Comparison of ENCODE assay signal across 26 cellular contexts in genomic region chr7:114934758-114935157, GRCh38. TPM values are rescaled to one million over a fixed set of nuclear protein-coding genes. Genes with fewer than 3 reads are reported as not detected.
A peak's percentile ranks its signal among the peaks of the same experiment; 100 is the strongest.
DNase-seq lines count a peak whose midpoint lies in the region; ATAC-seq, FAIRE-seq and TF ChIP-seq lines count a peak whose summit lies in the region.
"Had no signal": no experiment of that assay in that cellular context is flagged by ENCODE, and none has a peak within 500 bp of the region (broad histone marks: within the 10 kb centered on the region; RNA-seq: fewer than 3 reads in every experiment).

No MANE protein-coding gene starts in this region.

- H2AFZ ChIP-seq in KMS-11 (ENCODE audit: low read depth) (no peak overlapping the region), H1 (ENCODE audit: low read length) (no peak overlapping the region)

- H4K20me1 ChIP-seq in KMS-11 (ENCODE audit: insufficient read depth) (no peaks in the 10 kb centered on the region), H1 (replicated peaks in 1 of 2; ENCODE audit: control insufficient read depth in 1 of 2, insufficient read depth in 2 of 2, low read length in 2 of 2) (no peaks in the 10 kb centered on the region)

- H2BK20ac ChIP-seq in H1 (ENCODE audit: low read length) = no peak overlapping the region

- no peak overlapping the region for H2BK5ac ChIP-seq in H1 (ENCODE audit: low read depth, low read length)

- H3K56ac ChIP-seq in H1 (replicated peaks; ENCODE audit: insufficient read length, low read depth, low read length) = peak overlapping the region; percentile 65

- peaks cover 69% of the 10 kb centered on the region for H3K4me1 ChIP-seq in KMS-11 (ENCODE audit: low read depth, poor library complexity, severe bottlenecking)
- H3K4me1 ChIP-seq in H1 (replicated peaks in 1 of 4; ENCODE audit: control insufficient read depth in 3 of 4, insufficient read depth in 4 of 4, low read length in 3 of 4) = peaks cover 0 to 4% (median 0%) of the 10 kb centered on the region in 4 experiments; a peak in 1 of 7 replicates

- no peaks in the 10 kb centered on the region for H3K79me1 ChIP-seq in H1 (ENCODE audit: low read depth, low read length)

- H3K4ac ChIP-seq in H1 (replicated peaks; ENCODE audit: insufficient read length, low read depth, low read length) = no peak overlapping the region

- H4K5ac ChIP-seq in H1 (ENCODE audit: insufficient read length, low read depth, low read length) = no peak overlapping the region

- peaks cover 34% of the 10 kb centered on the region for H3K4me1 Mint-ChIP-seq in activated T-cell treated with anti-CD3 and anti-CD28 coated beads, Interleukin-2, amount 50 U/mL, for 4 hours (ENCODE audit: low read depth)
- peaks cover 21% of the 10 kb centered on the region for H3K4me1 Mint-ChIP-seq in stimulated activated memory B cell treated with anti-CD40 and anti-IgM and Interleukin-4, amounts not matched to agents 10 μg/mL and 1 μg/mL and 100 μg/mL, for 72 hours

- H3K27ac ChIP-seq in KMS-11 (no peak overlapping the region), H1 (ENCODE audit: low read depth, low read length) (no peak overlapping the region)
- H3K27ac ChIP-seq: epithelial cell of prostate, tibial artery had no signal

- no peak overlapping the region for H3K9ac ChIP-seq in KMS-11
- H3K9ac ChIP-seq in H1 (replicated peaks in 1 of 4; ENCODE audit: extremely low read depth in 1 of 4, low read depth in 3 of 4, low read length in 3 of 4) = no peak overlapping the region

- DNase-seq in activated T-cell treated with anti-CD3 and anti-CD28 coated beads, Interleukin-2, amount 50 U/mL, for 4 hours = no peak
- no peak for DNase-seq in activated T-cell treated with anti-CD3 and anti-CD28 coated beads, Interleukin-2, amount 50 U/mL, for 48 hours
- DNase-seq in H1 (ENCODE audit: low read depth in 1 of 2, low spot score in 2 of 2) (no peak), NCI-H1417 (lab: John Stamatoyannopoulos, UW) (no peak)
- DNase-seq: ACHN; activated CD4-positive, CD25-positive, alpha-beta regulatory T cell treated with anti-CD3 and anti-CD28 coated beads, Interleukin-2, amount 50 U/mL, for 72 hours; activated naive CD4-positive, alpha-beta T cell treated with anti-CD3 and anti-CD28 coated beads for 36 hours; DMS53; HCEC 1CT; KBM-7; left colon; mucosa of descending colon; NCI-H2081; NCI-H510A treated with DMSO at 0.1 percent for 48 hours; SIG-M5; stimulated activated CD4-positive, alpha-beta T cell treated with anti-CD3 and anti-CD28 coated beads, Interleukin-12 subunit alpha, Interleukin-12 subunit beta, amount 100 ng/mL, for 4 hours; T1000; tibial artery had no signal

- H3K4me2 ChIP-seq in KMS-11 = peak overlapping the region; percentile 9; the same call in 1 of the 2 replicates
- H3K4me2 ChIP-seq in H1 (ENCODE audit: insufficient read depth in 1 of 2, low read depth in 2 of 2, low read length in 2 of 2) = no peak overlapping the region

- ATAC-seq in activated T-cell treated with anti-CD3 and anti-CD28 coated beads, Interleukin-2, amount 50 U/mL, for 4 hours = no peak
- ATAC-seq in stimulated activated memory B cell treated with anti-CD40 and anti-IgM and Interleukin-4, amounts not matched to agents 10 μg/mL and 1 μg/mL and 100 μg/mL, for 72 hours = no peak
- ATAC-seq in HG03565 (IDR thresholded peaks at IDR 0.05; ENCODE audit: unreplicated experiment) = no peak
- no peak for ATAC-seq in GM18519 (IDR thresholded peaks at IDR 0.05; ENCODE audit: low FRiP score, unreplicated experiment)
- ATAC-seq: left colon, mucosa of descending colon had no signal

- CTCF ChIA-PET in H1 (lab: Charles Lee; ENCODE audit: partially characterized antibody) = no interaction called here

- 100% methylated on average over 1 of the region's 1 CpG; no CpG with 5 or more reads in 1 of the 2 experiments for WGBS in H1 (ENCODE audit: extremely low coverage in 1 of 2, insufficient coverage in 1 of 2, insufficient read length in 1 of 2, insufficient replicate concordance in 2 of 2, low coverage in 1 of 2, low lambda C conversion rate in 2 of 2, missing lambda C conversion rate in 1 of 2), 2 experiments

- no peak overlapping the region for H3K14ac ChIP-seq in H1 (ENCODE audit: insufficient read length)

- POLR2A ChIA-PET in H1 (lab: Charles Lee; ENCODE audit: partially characterized antibody) = no interaction called here

- no peak overlapping the region for H3K23ac ChIP-seq in H1 (ENCODE audit: insufficient read length)

- H3K4me3 ChIP-seq in KMS-11 (IDR thresholded peaks at IDR 0.05; ENCODE audit: insufficient read depth, low read depth, low read length) (no peak overlapping the region), H1 (ENCODE audit: extremely low read depth in 1 of 4, insufficient read depth in 2 of 4, low read depth in 3 of 4, low read length in 4 of 4) (no peak overlapping the region)
- H3K4me3 ChIP-seq: coronary artery, mucosa of descending colon, tibial artery had no signal

- no peak overlapping the region for H3K27ac Mint-ChIP-seq in stimulated activated memory B cell treated with anti-CD40 and anti-IgM and Interleukin-4, amounts not matched to agents 10 μg/mL and 1 μg/mL and 100 μg/mL, for 72 hours
- H3K27ac Mint-ChIP-seq: activated naive CD4-positive, alpha-beta T cell treated with anti-CD3 and anti-CD28 coated beads for 36 hours had no signal

- no peaks in the 10 kb centered on the region for H3K27me3 ChIP-seq in KMS-11 (ENCODE audit: insufficient read depth, low read depth)
- no peaks in the 10 kb centered on the region for H3K27me3 ChIP-seq in H1 (replicated peaks in 1 of 4; ENCODE audit: control insufficient read depth in 3 of 4, extremely low read depth in 1 of 4, insufficient read depth in 3 of 4, low read length in 3 of 4)
- H3K27me3 ChIP-seq: tibial artery had no signal

- TF ChIP-seq CTCF in KMS-11 (conservative IDR thresholded peaks at IDR 0.05; ENCODE audit: low read depth, low read length) (no peak), H1 (IDR thresholded peaks at IDR 0.05; ENCODE audit: control extremely low read depth in 1 of 3, insufficient read depth in 1 of 3, low read depth in 1 of 3, low read length in 3 of 3) (no peak)

- TF ChIP-seq EP300 in H1 (IDR thresholded peaks at IDR 0.05; ENCODE audit: borderline replicate concordance in 1 of 2, low read depth in 2 of 2, low read length in 2 of 2) = no peak

- H3K36me3 Mint-ChIP-seq in activated T-cell treated with anti-CD3 and anti-CD28 coated beads, Interleukin-2, amount 50 U/mL, for 4 hours (ENCODE audit: insufficient read depth) = peaks cover 11% of the 10 kb centered on the region
- peaks cover 37% of the 10 kb centered on the region for H3K36me3 Mint-ChIP-seq in stimulated activated memory B cell treated with anti-CD40 and anti-IgM and Interleukin-4, amounts not matched to agents 10 μg/mL and 1 μg/mL and 100 μg/mL, for 72 hours

- H3K36me3 ChIP-seq in KMS-11 (ENCODE audit: insufficient read depth) = no peaks in the 10 kb centered on the region
- no peaks in the 10 kb centered on the region; a peak in 1 of 8 replicates for H3K36me3 ChIP-seq in H1 (ENCODE audit: control insufficient read depth in 2 of 4, insufficient read depth in 4 of 4, low read length in 3 of 4)
- H3K36me3 ChIP-seq: tibial artery had no signal

- H3K9me3 Mint-ChIP-seq in activated T-cell treated with anti-CD3 and anti-CD28 coated beads, Interleukin-2, amount 50 U/mL, for 4 hours = no peaks in the 10 kb centered on the region
- no peaks in the 10 kb centered on the region for H3K9me3 Mint-ChIP-seq in stimulated activated memory B cell treated with anti-CD40 and anti-IgM and Interleukin-4, amounts not matched to agents 10 μg/mL and 1 μg/mL and 100 μg/mL, for 72 hours
- H3K9me3 Mint-ChIP-seq: activated naive CD4-positive, alpha-beta T cell treated with anti-CD3 and anti-CD28 coated beads for 36 hours; CD14-positive monocyte had no signal

- H2AK5ac ChIP-seq in H1 (ENCODE audit: low read depth, low read length) = no peak overlapping the region

- H2BK12ac ChIP-seq in H1 (ENCODE audit: low read depth, low read length) = no peak overlapping the region

- no peak overlapping the region for H4K8ac ChIP-seq in H1 (ENCODE audit: extremely low read depth, insufficient read depth, low read length)

- H3K27me3 Mint-ChIP-seq in activated T-cell treated with anti-CD3 and anti-CD28 coated beads, Interleukin-2, amount 50 U/mL, for 4 hours (ENCODE audit: low read depth) = no peaks in the 10 kb centered on the region
- H3K27me3 Mint-ChIP-seq in stimulated activated memory B cell treated with anti-CD40 and anti-IgM and Interleukin-4, amounts not matched to agents 10 μg/mL and 1 μg/mL and 100 μg/mL, for 72 hours = no peaks in the 10 kb centered on the region

- no peak for FAIRE-seq in H1 (lab: Jason Lieb, UNC)

- H3K18ac ChIP-seq in H1 (ENCODE audit: extremely low read depth, low read length) = no peak overlapping the region

- no peaks in the 10 kb centered on the region for H3K9me3 ChIP-seq in H1 (ENCODE audit: insufficient read depth in 2 of 2, low read depth in 1 of 2, low read length in 1 of 2)
- H3K9me3 ChIP-seq: mucosa of descending colon, tibial artery had no signal

- no peak overlapping the region for H2BK120ac ChIP-seq in H1 (replicated peaks; ENCODE audit: low read depth, low read length)

- no peak overlapping the region for H4K91ac ChIP-seq in H1 (replicated peaks; ENCODE audit: insufficient read length, low read length)

- H3K4me3 Mint-ChIP-seq in activated T-cell treated with anti-CD3 and anti-CD28 coated beads, Interleukin-2, amount 50 U/mL, for 4 hours = peak overlapping the region; percentile 33
- peak overlapping the region; percentile 18 for H3K4me3 Mint-ChIP-seq in stimulated activated memory B cell treated with anti-CD40 and anti-IgM and Interleukin-4, amounts not matched to agents 10 μg/mL and 1 μg/mL and 100 μg/mL, for 72 hours
- H3K4me3 Mint-ChIP-seq: activated naive CD4-positive, alpha-beta T cell treated with anti-CD3 and anti-CD28 coated beads for 36 hours; CD14-positive monocyte had no signal

- peaks cover 70% of the 10 kb centered on the region for H3K79me2 ChIP-seq in KMS-11 (ENCODE audit: insufficient read depth, low read depth)
- H3K79me2 ChIP-seq in H1 (ENCODE audit: control insufficient read depth in 1 of 2, insufficient read depth in 2 of 2, low read length in 2 of 2) = no peaks in the 10 kb centered on the region; a peak in 1 of 4 replicates

- no peak for TF ChIP-seq POLR2A in H1 (IDR thresholded peaks at IDR 0.05; ENCODE audit: control extremely low read depth in 1 of 2, low read depth in 2 of 2, low read length in 2 of 2)

- no peak overlapping the region for H2BK15ac ChIP-seq in H1 (ENCODE audit: low read length)

- no peaks in the 10 kb centered on the region for H3K23me2 ChIP-seq in H1 (ENCODE audit: low read depth, low read length)

- no peak for TF ChIP-seq RAD21 in H1 (IDR thresholded peaks at IDR 0.05 in 1 of 2, conservative IDR thresholded peaks at IDR 0.05 in 1 of 2; ENCODE audit: low read depth in 2 of 2, low read length in 2 of 2)

RNA-seq across cellular contexts. Expression of gene MDFIC, which starts 12.9 kb away (rescaled TPM):
- total RNA-seq in activated T-cell treated with anti-CD3 and anti-CD28 coated beads, Interleukin-2, amount 50 U/mL, for 4 hours = 100 to 1,000 TPM in 1 of 3 donors, 10 to 100 TPM in 2; 84.4 to 119 (median 98.9) TPM
- 11.4 TPM in 2 replicates for total RNA-seq in H1 (2021; fragmentation: NEBNext Ultra II Directional; extraction: Animal tissue kit (Norgen Biotek cat#: 25700))
- 1.6 and 2.3 TPM in 2 replicates for polyA plus RNA-seq in H1 (2011; rRNA removed)
- 2.7 TPM for polyA plus RNA-seq in H1 (2011; cell fraction: cytosol; rRNA removed)
- polyA plus RNA-seq in H1 (2011; cell fraction: nucleus; rRNA removed) = 5.2 TPM
- polyA plus RNA-seq in H1 (2012, experiment 1 of 2) = 5.1 to 10.5 TPM (median 7.4 TPM) in 4 replicates
- polyA plus RNA-seq in H1 (2012, experiment 2 of 2) = 0.85 TPM
- 10.9 TPM for polyA plus RNA-seq in H1 (2013, experiment 1 of 2)
- 10.7 TPM for polyA plus RNA-seq in H1 (2013, experiment 2 of 2)
- polyA minus RNA-seq in H1 (2011; rRNA and poly(A)+ RNA removed) = 4.7 and 9.3 TPM in 2 replicates
- 10.3 TPM for polyA minus RNA-seq in H1 (2011; cell fraction: cytosol; rRNA and poly(A)+ RNA removed)
- 10.4 TPM for polyA minus RNA-seq in H1 (2011; cell fraction: nucleus; rRNA and poly(A)+ RNA removed)
- total RNA-seq: OCI-LY7 had no signal
